Comparison of ENCODE assay signal across 21 cellular contexts in the genomic region with DNA sequence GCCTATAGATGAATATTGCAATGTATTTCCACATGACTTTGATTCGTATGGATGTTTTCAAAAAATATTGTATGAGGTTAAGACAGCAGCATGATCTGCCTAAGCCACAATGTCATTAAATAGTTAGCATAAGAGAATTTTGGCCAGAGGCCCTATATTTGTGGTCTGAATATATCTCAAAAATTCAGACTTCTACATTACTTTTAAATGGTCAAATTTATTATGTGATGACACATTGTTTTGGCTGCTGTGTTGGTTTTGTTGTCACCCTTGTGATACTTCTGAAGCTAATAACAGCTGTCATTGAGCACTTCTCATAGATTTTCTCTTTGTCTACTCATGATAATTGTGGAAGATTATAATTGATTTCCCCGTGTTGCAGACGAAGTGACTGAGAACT.
DNase-seq lines count a peak whose midpoint lies in the region; ATAC-seq and TF ChIP-seq lines count a peak whose summit lies in the region.
"Had no signal": no experiment of that assay in that cellular context is flagged by ENCODE, and none has a peak within 500 bp of the region (broad histone marks: within the 10 kb centered on the region; RNA-seq: fewer than 3 reads in every experiment).

No MANE protein-coding gene starts in this region.

- intact Hi-C loops in adrenal gland (cut with DNase I) (no loop called here), tibial artery (cut with DNase I; ENCODE audit: low total_unique reads) (no loop called here), heart right ventricle (cut with DNase I) (no loop called here)

- no peaks in the 10 kb centered on the region for H3K9me3 ChIP-seq in adrenal gland (replicated peaks in 1 of 3)
- H3K9me3 ChIP-seq in tibial artery: no peaks in the 10 kb centered on the region
- no peaks in the 10 kb centered on the region for H3K9me3 ChIP-seq in heart right ventricle
- H3K9me3 ChIP-seq: MG63, testis had no signal

- ATAC-seq in GM21423 (IDR thresholded peaks at IDR 0.05; ENCODE audit: unreplicated experiment) (no peak), heart right ventricle (no peak)
- ATAC-seq: effector memory CD8-positive, alpha-beta T cell; right cardiac atrium; T-helper 17 cell had no signal

- WGBS in adrenal gland, 4 donors: 47 to 70% (median 63%) methylated on average over 3 of the region's 3 CpGs
- WGBS in heart right ventricle, 2 donors: 51 to 56% methylated on average over 3 of the region's 3 CpGs

- H3K27me3 ChIP-seq in adrenal gland: no peaks in the 10 kb centered on the region
- H3K27me3 ChIP-seq in tibial artery: no peaks in the 10 kb centered on the region
- no peaks in the 10 kb centered on the region for H3K27me3 ChIP-seq in heart right ventricle
- H3K27me3 ChIP-seq: MG63, neural progenitor cell, testis had no signal

- DNase-seq in HCEC 1CT: peak; percentile 64
- no peak for DNase-seq in adrenal gland
- peak; percentile 49 for DNase-seq in fibroblast of pulmonary artery (ENCODE audit: low read depth)
- DNase-seq in tibial artery: no peak
- DNase-seq in NCI-H2171 treated with DMSO at 0.1 percent for 48 hours (lab: John Stamatoyannopoulos, UW): no peak
- DNase-seq in heart right ventricle: no peak
- DNase-seq: activated CD4-positive, CD25-positive, alpha-beta regulatory T cell; activated naive CD4-positive, alpha-beta T cell treated with Interleukin-2 at 50 U/mL for 16 hours; caudate nucleus; CD4-positive, alpha-beta memory T cell; DND-41; effector memory CD8-positive, alpha-beta T cell; mesendoderm; MG63; NCI-H774; right cardiac atrium; stimulated activated CD4-positive, alpha-beta T cell treated with anti-CD3 and anti-CD28 coated beads, Interleukin-1b, Interleukin-23, amount 100 ng/mL, for 48 hours; T-helper 17 cell; testis had no signal

- H3K4me3 ChIP-seq in adrenal gland (no peak overlapping the region), fibroblast of pulmonary artery (replicated peaks; ENCODE audit: low read depth, low read length) (no peak overlapping the region), tibial artery (no peak overlapping the region), heart right ventricle (no peak overlapping the region)
- H3K4me3 ChIP-seq: MG63, neural progenitor cell, testis had no signal

- TF ChIP-seq CTCF in adrenal gland (IDR thresholded peaks at IDR 0.05) (no peak), fibroblast of pulmonary artery (IDR thresholded peaks at IDR 0.05; ENCODE audit: low read length, missing control alignments) (no peak), tibial artery (IDR thresholded peaks at IDR 0.05) (no peak), heart right ventricle (IDR thresholded peaks at IDR 0.05) (no peak)

- H3K27ac ChIP-seq in adrenal gland: peak overlapping the region; percentile 82 to 100 (median 96)
- peak overlapping the region; percentile 84 for H3K27ac ChIP-seq in tibial artery
- H3K27ac ChIP-seq in heart right ventricle: no peak overlapping the region
- H3K27ac ChIP-seq: neural progenitor cell, testis had no signal

- H3K36me3 ChIP-seq in adrenal gland (replicated peaks in 1 of 2) (no peaks in the 10 kb centered on the region), tibial artery (no peaks in the 10 kb centered on the region), heart right ventricle (no peaks in the 10 kb centered on the region)
- H3K36me3 ChIP-seq: MG63, neural progenitor cell had no signal

- TF ChIP-seq POLR2A in adrenal gland (IDR thresholded peaks at IDR 0.05): no peak

- H3K4me1 ChIP-seq in adrenal gland (replicated peaks in 1 of 2) (peaks cover 37 to 53% of the 10 kb centered on the region in 2 donors), tibial artery (peaks cover 0 to 47% (median 19%) of the 10 kb centered on the region in 4 donors), heart right ventricle (peaks cover 0 to 21% (median 13%) of the 10 kb centered on the region in 9 donors)
- H3K4me1 ChIP-seq: neural progenitor cell had no signal

Comparison
In these comparisons a context has a peak if more than half of its experiments do, and no peak if none do; other contexts are left out.
1. DNase-seq: peak in HCEC 1CT (single experiment) and fibroblast of pulmonary artery (single experiment); none in adrenal gland (0 of 7), tibial artery (0 of 2), NCI-H2171 treated with DMSO at 0.1 percent for 48 hours (single experiment) and heart right ventricle (0 of 2).
2. H3K27ac ChIP-seq: peak in adrenal gland (5 of 5) and tibial artery (2 of 2); none in heart right ventricle (0 of 10).